ENCODE assay signal across 19 cellular contexts in the genomic region with DNA sequence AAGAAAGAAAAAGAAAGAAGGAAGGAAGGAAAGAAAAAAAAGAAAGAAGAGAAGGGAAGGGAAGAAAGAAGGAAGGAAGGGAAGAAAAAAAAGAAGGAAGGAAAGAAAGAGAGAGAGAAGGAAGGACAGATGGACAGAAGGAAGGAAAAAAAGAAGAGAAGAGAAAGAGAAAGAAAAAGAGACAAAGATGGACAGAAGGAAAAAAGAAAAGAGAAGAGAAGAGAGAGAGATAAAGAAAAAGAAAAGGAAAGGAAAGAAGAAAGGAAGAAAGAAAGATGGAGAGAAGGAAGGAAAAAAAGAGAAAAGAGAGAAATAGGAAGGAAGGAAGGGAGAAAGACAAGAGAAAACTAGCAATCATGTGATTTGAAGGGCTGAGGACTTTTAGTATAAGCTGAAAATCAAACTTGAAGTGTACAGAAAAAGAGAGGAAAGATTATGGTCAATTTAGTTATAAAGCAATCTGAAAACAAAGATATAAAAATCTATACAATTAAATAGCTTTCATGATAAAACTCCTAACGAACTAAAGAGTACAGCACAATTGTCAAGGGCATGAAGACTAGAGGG.
DNase-seq lines count a peak whose midpoint lies in the region; ATAC-seq and TF ChIP-seq lines count a peak whose summit lies in the region.
"Had no signal": no experiment of that assay in that cellular context is flagged by ENCODE, and none has a peak within 500 bp of the region (broad histone marks: within the 10 kb centered on the region; RNA-seq: fewer than 3 reads in every experiment).

No MANE protein-coding gene starts in this region.

- CTCF ChIA-PET in CD8-positive, alpha-beta T cell (lab: Charles Lee), result no interaction called here
- CTCF ChIA-PET in activated B cell treated with CpG ODN at 0.5 μM for 24 hours (lab: Charles Lee), result no interaction called here
- CTCF ChIA-PET in naive thymus-derived CD4-positive, alpha-beta T cell (lab: Charles Lee), result no interaction called here

- no peaks in the 10 kb centered on the region for H3K27me3 Mint-ChIP-seq in activated T-cell treated with anti-CD3 and anti-CD28 coated beads, Interleukin-2, amount 50 U/mL, for 72 hours (ENCODE audit: low read depth)
- no peaks in the 10 kb centered on the region for H3K27me3 Mint-ChIP-seq in activated T-cell treated with anti-CD3 and anti-CD28 coated beads, Interleukin-2, amount 50 U/mL, for 24 hours
- H3K27me3 Mint-ChIP-seq in CD8-positive, alpha-beta T cell (ENCODE audit: low read depth), result no peaks in the 10 kb centered on the region
- H3K27me3 Mint-ChIP-seq in activated B cell treated with CpG ODN at 0.5 μM for 24 hours, result no peaks in the 10 kb centered on the region
- no peaks in the 10 kb centered on the region for H3K27me3 Mint-ChIP-seq in naive thymus-derived CD4-positive, alpha-beta T cell

- no peaks in the 10 kb centered on the region for H3K9me3 Mint-ChIP-seq in activated T-cell treated with anti-CD3 and anti-CD28 coated beads, Interleukin-2, amount 50 U/mL, for 72 hours
- no peaks in the 10 kb centered on the region for H3K9me3 Mint-ChIP-seq in activated T-cell treated with anti-CD3 and anti-CD28 coated beads, Interleukin-2, amount 50 U/mL, for 24 hours
- no peaks in the 10 kb centered on the region for H3K9me3 Mint-ChIP-seq in CD8-positive, alpha-beta T cell
- H3K9me3 Mint-ChIP-seq in activated B cell treated with CpG ODN at 0.5 μM for 24 hours, result peaks cover 3% of the 10 kb centered on the region
- H3K9me3 Mint-ChIP-seq in naive thymus-derived CD4-positive, alpha-beta T cell, result no peaks in the 10 kb centered on the region
- H3K9me3 Mint-ChIP-seq: HFFc6 had no signal

- intact Hi-C loops in CD8-positive, alpha-beta T cell (cut with DNase I, micrococcal nuclease), result no loop called here
- intact Hi-C loops in activated B cell treated with CpG ODN at 0.5 μM for 24 hours (cut with micrococcal nuclease), result no loop called here
- intact Hi-C loops in naive thymus-derived CD4-positive, alpha-beta T cell (cut with micrococcal nuclease), result no loop called here

- H3K27ac Mint-ChIP-seq in activated T-cell treated with anti-CD3 and anti-CD28 coated beads, Interleukin-2, amount 50 U/mL, for 72 hours, result peak overlapping the region; percentile 20
- H3K27ac Mint-ChIP-seq in activated T-cell treated with anti-CD3 and anti-CD28 coated beads, Interleukin-2, amount 50 U/mL, for 24 hours, result no peak overlapping the region
- no peak overlapping the region for H3K27ac Mint-ChIP-seq in CD8-positive, alpha-beta T cell
- no peak overlapping the region for H3K27ac Mint-ChIP-seq in activated B cell treated with CpG ODN at 0.5 μM for 24 hours
- peak overlapping the region in 5 of 9 donors; percentile 6 to 72 (median 40) for H3K27ac Mint-ChIP-seq in naive thymus-derived CD4-positive, alpha-beta T cell
- H3K27ac Mint-ChIP-seq: CD14-positive monocyte, HFFc6 had no signal

- ATAC-seq in activated T-cell treated with anti-CD3 and anti-CD28 coated beads, Interleukin-2, amount 50 U/mL, for 72 hours (replicated peaks in 1 of 2), result no peak
- ATAC-seq in CD8-positive, alpha-beta T cell, result no peak
- no peak for ATAC-seq in activated B cell treated with CpG ODN at 0.5 μM for 24 hours (ENCODE audit: low read depth)
- ATAC-seq in naive thymus-derived CD4-positive, alpha-beta T cell, result no peak

- H3K4me3 Mint-ChIP-seq in activated T-cell treated with anti-CD3 and anti-CD28 coated beads, Interleukin-2, amount 50 U/mL, for 72 hours, result no peak overlapping the region
- H3K4me3 Mint-ChIP-seq in activated T-cell treated with anti-CD3 and anti-CD28 coated beads, Interleukin-2, amount 50 U/mL, for 24 hours, result no peak overlapping the region
- H3K4me3 Mint-ChIP-seq in CD8-positive, alpha-beta T cell, result no peak overlapping the region
- no peak overlapping the region for H3K4me3 Mint-ChIP-seq in activated B cell treated with CpG ODN at 0.5 μM for 24 hours
- no peak overlapping the region for H3K4me3 Mint-ChIP-seq in naive thymus-derived CD4-positive, alpha-beta T cell
- H3K4me3 Mint-ChIP-seq: CD14-positive monocyte, HFFc6 had no signal

- no peaks in the 10 kb centered on the region for H3K4me1 ChIP-seq in CD8-positive, alpha-beta T cell (ENCODE audit: insufficient read depth, low read length)
- no peaks in the 10 kb centered on the region for H3K4me1 ChIP-seq in naive thymus-derived CD4-positive, alpha-beta T cell (ENCODE audit: control insufficient read depth in 2 of 2, insufficient read depth in 2 of 2, low read length in 2 of 2)

- H3K4me1 Mint-ChIP-seq in activated T-cell treated with anti-CD3 and anti-CD28 coated beads, Interleukin-2, amount 50 U/mL, for 72 hours (ENCODE audit: low read depth), result peaks cover 7% of the 10 kb centered on the region
- H3K4me1 Mint-ChIP-seq in activated T-cell treated with anti-CD3 and anti-CD28 coated beads, Interleukin-2, amount 50 U/mL, for 24 hours (ENCODE audit: low read depth), result peaks cover 2% of the 10 kb centered on the region
- peaks cover 6% of the 10 kb centered on the region for H3K4me1 Mint-ChIP-seq in CD8-positive, alpha-beta T cell (ENCODE audit: low read depth)
- no peaks in the 10 kb centered on the region for H3K4me1 Mint-ChIP-seq in activated B cell treated with CpG ODN at 0.5 μM for 24 hours
- H3K4me1 Mint-ChIP-seq in naive thymus-derived CD4-positive, alpha-beta T cell, result peaks cover 0 to 11% (median 5%) of the 10 kb centered on the region in 7 donors
- H3K4me1 Mint-ChIP-seq: CD14-positive monocyte had no signal

- H3K27me3 ChIP-seq in CD8-positive, alpha-beta T cell (ENCODE audit: insufficient read depth, low read length), result no peaks in the 10 kb centered on the region
- no peaks in the 10 kb centered on the region for H3K27me3 ChIP-seq in naive thymus-derived CD4-positive, alpha-beta T cell (ENCODE audit: control insufficient read depth in 2 of 2, insufficient read depth in 2 of 2, low read length in 2 of 2)

- peaks cover 32% of the 10 kb centered on the region for H3K36me3 ChIP-seq in CD8-positive, alpha-beta T cell (ENCODE audit: insufficient read depth, low read length)
- H3K36me3 ChIP-seq in naive thymus-derived CD4-positive, alpha-beta T cell (ENCODE audit: control insufficient read depth in 2 of 3, insufficient read depth in 3 of 3, low read length in 3 of 3), result peaks cover 0 to 42% (median 13%) of the 10 kb centered on the region in 3 experiments

- no peak overlapping the region for H3K27ac ChIP-seq in CD8-positive, alpha-beta T cell (ENCODE audit: low read depth, low read length)
- no peak overlapping the region for H3K27ac ChIP-seq in naive thymus-derived CD4-positive, alpha-beta T cell (ENCODE audit: low read depth, low read length)
- H3K27ac ChIP-seq: KMS-11 had no signal

- H3K36me3 Mint-ChIP-seq in activated T-cell treated with anti-CD3 and anti-CD28 coated beads, Interleukin-2, amount 50 U/mL, for 72 hours (ENCODE audit: insufficient read depth in 2 of 2), result peaks cover 5 to 11% of the 10 kb centered on the region in 2 donors
- H3K36me3 Mint-ChIP-seq in activated T-cell treated with anti-CD3 and anti-CD28 coated beads, Interleukin-2, amount 50 U/mL, for 24 hours (ENCODE audit: low read depth), result peaks cover 66% of the 10 kb centered on the region
- H3K36me3 Mint-ChIP-seq in CD8-positive, alpha-beta T cell, result peaks cover 71% of the 10 kb centered on the region
- H3K36me3 Mint-ChIP-seq in activated B cell treated with CpG ODN at 0.5 μM for 24 hours (ENCODE audit: low read depth), result peaks cover 62% of the 10 kb centered on the region
- peaks cover 21 to 56% (median 50%) of the 10 kb centered on the region in 5 donors for H3K36me3 Mint-ChIP-seq in naive thymus-derived CD4-positive, alpha-beta T cell

- no peaks in the 10 kb centered on the region for H3K9me3 ChIP-seq in CD8-positive, alpha-beta T cell (ENCODE audit: low read length)
- no peaks in the 10 kb centered on the region for H3K9me3 ChIP-seq in naive thymus-derived CD4-positive, alpha-beta T cell (ENCODE audit: control insufficient read depth in 2 of 3, low read length in 3 of 3)

- H3K4me3 ChIP-seq in CD8-positive, alpha-beta T cell (ENCODE audit: low read depth, low read length), result no peak overlapping the region
- no peak overlapping the region for H3K4me3 ChIP-seq in naive thymus-derived CD4-positive, alpha-beta T cell (ENCODE audit: low read length)

- no peak for DNase-seq in activated T-cell treated with anti-CD3 and anti-CD28 coated beads, Interleukin-2, amount 50 U/mL, for 72 hours
- DNase-seq in activated T-cell treated with anti-CD3 and anti-CD28 coated beads, Interleukin-2, amount 50 U/mL, for 24 hours, result no peak
- no peak for DNase-seq in CD8-positive, alpha-beta T cell
- DNase-seq in activated B cell treated with CpG ODN at 0.5 μM for 24 hours (no peak), AG08396 (ENCODE audit: low spot score) (no peak), globus pallidus (ENCODE audit: low spot score) (no peak), GM03348 (ENCODE audit: low spot score) (no peak)
- DNase-seq in naive thymus-derived CD4-positive, alpha-beta T cell, result no peak
- DNase-seq: DND-41, H7, HFFc6, MV-4-11, NCI-H1105 treated with DMSO at 0.1 percent for 48 hours, NCI-H2081 treated with DMSO at 0.1 percent for 48 hours, NCI-H2171 treated with DMSO at 0.1 percent for 48 hours, NCI-H526, Right ventricle myocardium superior had no signal

- TF ChIP-seq CTCF in CD8-positive, alpha-beta T cell (IDR thresholded peaks at IDR 0.05), result peak; percentile 36
- peak; percentile 36 for TF ChIP-seq CTCF in activated B cell treated with CpG ODN at 0.5 μM for 24 hours (IDR thresholded peaks at IDR 0.05)

- POLR2A ChIA-PET in CD8-positive, alpha-beta T cell (lab: Charles Lee), result no interaction called here
- POLR2A ChIA-PET in activated B cell treated with CpG ODN at 0.5 μM for 24 hours (lab: Charles Lee), result no interaction called here
- POLR2A ChIA-PET in naive thymus-derived CD4-positive, alpha-beta T cell (lab: Charles Lee), result interaction anchor here (1.0 kb wide), 1 partner anchor 12 kb away, joined by 3 read pairs; no protein-coding TSS in a partner anchor

Comparison
In these comparisons a context has a peak if more than half of its experiments do, and no peak if none do; other contexts are left out.
1. H3K27ac Mint-ChIP-seq: peak in activated T-cell treated with anti-CD3 and anti-CD28 coated beads, Interleukin-2, amount 50 U/mL, for 72 hours (single experiment) and naive thymus-derived CD4-positive, alpha-beta T cell (5 of 9); none in activated T-cell treated with anti-CD3 and anti-CD28 coated beads, Interleukin-2, amount 50 U/mL, for 24 hours (single experiment), CD8-positive, alpha-beta T cell (single experiment) and activated B cell treated with CpG ODN at 0.5 μM for 24 hours (single experiment).